Comparison of ENCODE assay signal across 1 cellular context in the genomic region with DNA sequence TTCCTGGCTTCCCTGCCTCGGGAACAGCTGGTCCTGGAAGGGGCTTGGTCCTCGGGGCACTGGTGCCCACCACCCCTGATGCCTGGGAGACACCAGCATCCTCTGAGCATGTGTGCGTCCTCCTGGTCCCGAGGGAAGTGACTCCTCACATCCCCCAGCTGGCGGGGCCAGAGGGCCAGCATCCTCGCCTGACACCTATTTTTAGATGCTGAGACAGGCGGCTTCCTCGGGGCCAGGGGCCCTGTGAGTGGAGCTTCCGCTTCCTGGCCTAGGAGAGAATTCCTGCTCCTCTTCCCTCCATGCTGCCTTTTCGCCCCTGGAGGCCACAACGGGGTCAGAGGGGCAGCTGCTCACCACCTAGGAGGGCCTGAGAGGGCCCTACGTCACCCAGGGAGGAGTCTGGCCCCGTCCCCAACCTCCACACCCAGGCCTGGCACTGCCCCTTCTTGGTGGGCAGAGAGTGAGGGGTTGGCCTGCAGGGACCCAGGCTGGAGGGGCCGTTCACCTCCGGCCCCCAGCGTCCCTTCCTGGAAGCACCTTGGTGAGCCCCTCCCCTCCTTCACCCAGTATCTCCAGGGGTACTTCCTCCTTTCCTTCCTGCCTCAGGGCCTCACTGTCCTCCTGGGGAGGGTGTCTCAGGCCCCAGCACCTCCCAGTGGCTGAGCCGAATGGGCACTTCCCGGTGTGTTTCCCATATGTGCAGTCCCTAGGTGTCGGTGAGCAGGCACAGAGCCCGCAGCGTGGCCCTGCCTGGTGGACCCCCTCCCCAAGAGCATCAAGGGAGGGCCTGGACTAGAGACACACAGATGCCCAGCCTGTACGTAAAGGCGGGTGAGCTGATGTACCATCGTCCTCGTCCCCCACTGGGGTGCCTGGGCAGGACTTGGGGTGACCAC.
TF ChIP-seq lines count a peak whose summit lies in the region.

No MANE protein-coding gene starts in this region.

TF ChIP-seq in HEK293T, 16 proteins besides CTCF, POLR2A, EP300 and RAD21 (continued from another document):
- no peak for TF ChIP-seq FOXK2 (IDR thresholded peaks at IDR 0.05)
- TF ChIP-seq LEF1 (IDR thresholded peaks at IDR 0.05; ENCODE audit: borderline replicate concordance), result no peak
- TF ChIP-seq FOXM1 (IDR thresholded peaks at IDR 0.05; ENCODE audit: borderline replicate concordance), result no peak
- TF ChIP-seq FOXA1 (IDR thresholded peaks at IDR 0.05), result no peak
- no peak for TF ChIP-seq L3MBTL2 (conservative IDR thresholded peaks at IDR 0.05)
- no peak for TF ChIP-seq SUZ12 (IDR thresholded peaks at IDR 0.05)
- no peak for TF ChIP-seq NFRKB (IDR thresholded peaks at IDR 0.05)
- no peak for TF ChIP-seq CTBP1 (IDR thresholded peaks at IDR 0.05; ENCODE audit: borderline replicate concordance)
- TF ChIP-seq ZNF384 (IDR thresholded peaks at IDR 0.05), result no peak
- no peak for TF ChIP-seq HDGF (IDR thresholded peaks at IDR 0.05; ENCODE audit: borderline replicate concordance)
- TF ChIP-seq ARNT (IDR thresholded peaks at IDR 0.05), result no peak
- TF ChIP-seq ELF4 (IDR thresholded peaks at IDR 0.05), result no peak
